Comparison of ENCODE assay signal across 1 cellular context in the genomic region with DNA sequence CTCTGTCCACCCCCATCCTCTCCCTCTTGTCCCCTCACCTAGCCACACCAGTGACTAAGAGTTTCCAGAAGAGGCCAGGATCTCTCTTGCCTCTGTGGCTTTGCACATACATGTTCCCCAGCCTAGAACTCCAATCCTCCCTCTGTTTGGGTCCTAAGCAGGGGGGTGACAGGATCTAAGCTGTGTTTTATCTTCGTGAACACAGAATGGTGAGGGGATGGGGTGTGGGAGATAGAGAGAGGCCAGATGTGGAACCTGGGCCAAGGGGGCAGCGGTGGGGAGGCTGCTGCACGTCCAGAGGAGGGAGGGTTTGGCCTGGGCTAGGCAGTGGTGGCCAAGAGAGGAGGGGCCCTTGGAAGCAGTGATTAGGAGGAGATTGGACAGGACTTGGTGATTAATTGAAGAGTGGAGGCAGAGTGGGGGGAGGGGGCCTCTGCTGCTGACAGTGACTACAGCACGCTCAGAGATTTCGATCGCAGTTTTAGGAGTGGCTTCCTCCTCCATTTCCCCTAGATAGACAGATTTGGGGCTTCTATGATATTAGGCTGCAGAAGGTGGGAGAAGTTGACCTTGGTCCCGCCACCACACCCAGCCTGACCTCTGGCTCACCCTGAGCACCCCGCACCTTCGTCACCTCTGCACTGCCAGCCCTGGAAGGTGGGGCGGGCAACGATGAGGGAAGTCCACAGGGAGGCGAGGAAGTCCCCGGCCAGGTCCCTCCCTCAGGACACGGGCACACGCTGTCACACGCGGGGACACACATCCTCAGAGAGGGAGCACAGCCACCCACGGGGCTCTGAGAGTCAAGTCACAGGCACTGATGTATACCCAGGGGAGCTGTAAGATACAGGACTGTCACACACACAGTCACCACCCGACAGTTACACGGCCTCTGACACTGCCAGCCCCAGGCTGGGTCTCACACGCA.
A peak's percentile ranks its signal among the peaks of the same experiment; 100 is the strongest.
TF ChIP-seq lines count a peak whose summit lies in the region.

No MANE protein-coding gene starts in this region.

TF ChIP-seq in K562, 482 proteins besides CTCF, POLR2A, EP300 and RAD21 (continued from another document and continues in another):
- TF ChIP-seq FOSL1 (tag; conservative IDR thresholded peaks at IDR 0.05), result peak; percentile 85
- TF ChIP-seq, protein P1, sequence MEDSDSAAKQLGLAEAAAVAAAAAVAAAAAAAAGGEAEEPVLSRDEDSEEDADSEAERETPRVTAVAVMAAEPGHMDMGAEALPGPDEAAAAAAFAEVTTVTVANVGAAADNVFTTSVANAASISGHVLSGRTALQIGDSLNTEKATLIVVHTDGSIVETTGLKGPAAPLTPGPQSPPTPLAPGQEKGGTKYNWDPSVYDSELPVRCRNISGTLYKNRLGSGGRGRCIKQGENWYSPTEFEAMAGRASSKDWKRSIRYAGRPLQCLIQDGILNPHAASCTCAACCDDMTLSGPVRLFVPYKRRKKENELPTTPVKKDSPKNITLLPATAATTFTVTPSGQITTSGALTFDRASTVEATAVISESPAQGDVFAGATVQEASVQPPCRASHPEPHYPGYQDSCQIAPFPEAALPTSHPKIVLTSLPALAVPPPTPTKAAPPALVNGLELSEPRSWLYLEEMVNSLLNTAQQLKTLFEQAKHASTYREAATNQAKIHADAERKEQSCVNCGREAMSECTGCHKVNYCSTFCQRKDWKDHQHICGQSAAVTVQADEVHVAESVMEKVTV (CRISPR knock-in tag; IDR thresholded peaks at IDR 0.05), result no peak
- TF ChIP-seq DIDO1 (tag; IDR thresholded peaks at IDR 0.05; ENCODE audit: low read depth), result peak; percentile 42
- TF ChIP-seq NBN (IDR thresholded peaks at IDR 0.05; ENCODE audit: low read depth), result no peak
- peak; percentile 66 for TF ChIP-seq BHLHE40 (IDR thresholded peaks at IDR 0.05; ENCODE audit: low read length)
- TF ChIP-seq, protein P2, sequence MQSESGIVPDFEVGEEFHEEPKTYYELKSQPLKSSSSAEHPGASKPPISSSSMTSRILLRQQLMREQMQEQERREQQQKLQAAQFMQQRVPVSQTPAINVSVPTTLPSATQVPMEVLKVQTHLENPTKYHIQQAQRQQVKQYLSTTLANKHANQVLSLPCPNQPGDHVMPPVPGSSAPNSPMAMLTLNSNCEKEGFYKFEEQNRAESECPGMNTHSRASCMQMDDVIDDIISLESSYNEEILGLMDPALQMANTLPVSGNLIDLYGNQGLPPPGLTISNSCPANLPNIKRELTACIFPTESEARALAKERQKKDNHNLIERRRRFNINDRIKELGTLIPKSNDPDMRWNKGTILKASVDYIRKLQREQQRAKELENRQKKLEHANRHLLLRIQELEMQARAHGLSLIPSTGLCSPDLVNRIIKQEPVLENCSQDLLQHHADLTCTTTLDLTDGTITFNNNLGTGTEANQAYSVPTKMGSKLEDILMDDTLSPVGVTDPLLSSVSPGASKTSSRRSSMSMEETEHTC (IDR thresholded peaks at IDR 0.05), result no peak
- TF ChIP-seq ZNF347 (CRISPR knock-in tag; IDR thresholded peaks at IDR 0.05; ENCODE audit: low read depth), result no peak
- TF ChIP-seq, protein P3, sequence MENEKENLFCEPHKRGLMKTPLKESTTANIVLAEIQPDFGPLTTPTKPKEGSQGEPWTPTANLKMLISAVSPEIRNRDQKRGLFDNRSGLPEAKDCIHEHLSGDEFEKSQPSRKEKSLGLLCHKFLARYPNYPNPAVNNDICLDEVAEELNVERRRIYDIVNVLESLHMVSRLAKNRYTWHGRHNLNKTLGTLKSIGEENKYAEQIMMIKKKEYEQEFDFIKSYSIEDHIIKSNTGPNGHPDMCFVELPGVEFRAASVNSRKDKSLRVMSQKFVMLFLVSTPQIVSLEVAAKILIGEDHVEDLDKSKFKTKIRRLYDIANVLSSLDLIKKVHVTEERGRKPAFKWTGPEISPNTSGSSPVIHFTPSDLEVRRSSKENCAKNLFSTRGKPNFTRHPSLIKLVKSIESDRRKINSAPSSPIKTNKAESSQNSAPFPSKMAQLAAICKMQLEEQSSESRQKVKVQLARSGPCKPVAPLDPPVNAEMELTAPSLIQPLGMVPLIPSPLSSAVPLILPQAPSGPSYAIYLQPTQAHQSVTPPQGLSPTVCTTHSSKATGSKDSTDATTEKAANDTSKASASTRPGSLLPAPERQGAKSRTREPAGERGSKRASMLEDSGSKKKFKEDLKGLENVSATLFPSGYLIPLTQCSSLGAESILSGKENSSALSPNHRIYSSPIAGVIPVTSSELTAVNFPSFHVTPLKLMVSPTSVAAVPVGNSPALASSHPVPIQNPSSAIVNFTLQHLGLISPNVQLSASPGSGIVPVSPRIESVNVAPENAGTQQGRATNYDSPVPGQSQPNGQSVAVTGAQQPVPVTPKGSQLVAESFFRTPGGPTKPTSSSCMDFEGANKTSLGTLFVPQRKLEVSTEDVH (IDR thresholded peaks at IDR 0.05; ENCODE audit: low read depth, partially characterized antibody), result peak; percentile 18
- TF ChIP-seq, protein P4, sequence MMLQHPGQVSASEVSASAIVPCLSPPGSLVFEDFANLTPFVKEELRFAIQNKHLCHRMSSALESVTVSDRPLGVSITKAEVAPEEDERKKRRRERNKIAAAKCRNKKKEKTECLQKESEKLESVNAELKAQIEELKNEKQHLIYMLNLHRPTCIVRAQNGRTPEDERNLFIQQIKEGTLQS (IDR thresholded peaks at IDR 0.05), result peak; percentile 2
- TF ChIP-seq, protein P4 (CRISPR knock-in tag; conservative IDR thresholded peaks at IDR 0.05), result no peak
- peak; percentile 33; the same call in 1 of the 2 replicates for TF ChIP-seq ZNF316 (IDR thresholded peaks at IDR 0.05)
- TF ChIP-seq, protein P5, sequence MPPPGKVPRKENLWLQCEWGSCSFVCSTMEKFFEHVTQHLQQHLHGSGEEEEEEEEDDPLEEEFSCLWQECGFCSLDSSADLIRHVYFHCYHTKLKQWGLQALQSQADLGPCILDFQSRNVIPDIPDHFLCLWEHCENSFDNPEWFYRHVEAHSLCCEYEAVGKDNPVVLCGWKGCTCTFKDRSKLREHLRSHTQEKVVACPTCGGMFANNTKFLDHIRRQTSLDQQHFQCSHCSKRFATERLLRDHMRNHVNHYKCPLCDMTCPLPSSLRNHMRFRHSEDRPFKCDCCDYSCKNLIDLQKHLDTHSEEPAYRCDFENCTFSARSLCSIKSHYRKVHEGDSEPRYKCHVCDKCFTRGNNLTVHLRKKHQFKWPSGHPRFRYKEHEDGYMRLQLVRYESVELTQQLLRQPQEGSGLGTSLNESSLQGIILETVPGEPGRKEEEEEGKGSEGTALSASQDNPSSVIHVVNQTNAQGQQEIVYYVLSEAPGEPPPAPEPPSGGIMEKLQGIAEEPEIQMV (tag; conservative IDR thresholded peaks at IDR 0.05; ENCODE audit: low read depth), result no peak
- TF ChIP-seq, protein P6, sequence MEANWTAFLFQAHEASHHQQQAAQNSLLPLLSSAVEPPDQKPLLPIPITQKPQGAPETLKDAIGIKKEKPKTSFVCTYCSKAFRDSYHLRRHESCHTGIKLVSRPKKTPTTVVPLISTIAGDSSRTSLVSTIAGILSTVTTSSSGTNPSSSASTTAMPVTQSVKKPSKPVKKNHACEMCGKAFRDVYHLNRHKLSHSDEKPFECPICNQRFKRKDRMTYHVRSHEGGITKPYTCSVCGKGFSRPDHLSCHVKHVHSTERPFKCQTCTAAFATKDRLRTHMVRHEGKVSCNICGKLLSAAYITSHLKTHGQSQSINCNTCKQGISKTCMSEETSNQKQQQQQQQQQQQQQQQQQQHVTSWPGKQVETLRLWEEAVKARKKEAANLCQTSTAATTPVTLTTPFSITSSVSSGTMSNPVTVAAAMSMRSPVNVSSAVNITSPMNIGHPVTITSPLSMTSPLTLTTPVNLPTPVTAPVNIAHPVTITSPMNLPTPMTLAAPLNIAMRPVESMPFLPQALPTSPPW (CRISPR knock-in tag; IDR thresholded peaks at IDR 0.05), result peak; percentile 86
- TF ChIP-seq FOXM1 (IDR thresholded peaks at IDR 0.05; ENCODE audit: low read depth), result no peak; the same call in 1 of the 2 replicates
- no peak for TF ChIP-seq FOXM1 (CRISPR knock-in tag; IDR thresholded peaks at IDR 0.05; ENCODE audit: low read depth)
- TF ChIP-seq NEUROD1 (IDR thresholded peaks at IDR 0.05; ENCODE audit: borderline replicate concordance, low read depth, low read length, partially characterized antibody), result peak; percentile 20
- TF ChIP-seq, protein P7, sequence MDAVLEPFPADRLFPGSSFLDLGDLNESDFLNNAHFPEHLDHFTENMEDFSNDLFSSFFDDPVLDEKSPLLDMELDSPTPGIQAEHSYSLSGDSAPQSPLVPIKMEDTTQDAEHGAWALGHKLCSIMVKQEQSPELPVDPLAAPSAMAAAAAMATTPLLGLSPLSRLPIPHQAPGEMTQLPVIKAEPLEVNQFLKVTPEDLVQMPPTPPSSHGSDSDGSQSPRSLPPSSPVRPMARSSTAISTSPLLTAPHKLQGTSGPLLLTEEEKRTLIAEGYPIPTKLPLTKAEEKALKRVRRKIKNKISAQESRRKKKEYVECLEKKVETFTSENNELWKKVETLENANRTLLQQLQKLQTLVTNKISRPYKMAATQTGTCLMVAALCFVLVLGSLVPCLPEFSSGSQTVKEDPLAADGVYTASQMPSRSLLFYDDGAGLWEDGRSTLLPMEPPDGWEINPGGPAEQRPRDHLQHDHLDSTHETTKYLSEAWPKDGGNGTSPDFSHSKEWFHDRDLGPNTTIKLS (IDR thresholded peaks at IDR 0.05; ENCODE audit: borderline replicate concordance, low read depth), result peak; percentile 67; the same call in 1 of the 2 replicates
- TF ChIP-seq ZFP1 (CRISPR knock-in tag; IDR thresholded peaks at IDR 0.05), result no peak
- no peak for TF ChIP-seq ATF1 (CRISPR knock-in tag; IDR thresholded peaks at IDR 0.05)
- peak; percentile 49 for TF ChIP-seq ATF1 (tag; IDR thresholded peaks at IDR 0.05)
- TF ChIP-seq PML (IDR thresholded peaks at IDR 0.05; ENCODE audit: low read length), result no peak
- TF ChIP-seq, protein P8, sequence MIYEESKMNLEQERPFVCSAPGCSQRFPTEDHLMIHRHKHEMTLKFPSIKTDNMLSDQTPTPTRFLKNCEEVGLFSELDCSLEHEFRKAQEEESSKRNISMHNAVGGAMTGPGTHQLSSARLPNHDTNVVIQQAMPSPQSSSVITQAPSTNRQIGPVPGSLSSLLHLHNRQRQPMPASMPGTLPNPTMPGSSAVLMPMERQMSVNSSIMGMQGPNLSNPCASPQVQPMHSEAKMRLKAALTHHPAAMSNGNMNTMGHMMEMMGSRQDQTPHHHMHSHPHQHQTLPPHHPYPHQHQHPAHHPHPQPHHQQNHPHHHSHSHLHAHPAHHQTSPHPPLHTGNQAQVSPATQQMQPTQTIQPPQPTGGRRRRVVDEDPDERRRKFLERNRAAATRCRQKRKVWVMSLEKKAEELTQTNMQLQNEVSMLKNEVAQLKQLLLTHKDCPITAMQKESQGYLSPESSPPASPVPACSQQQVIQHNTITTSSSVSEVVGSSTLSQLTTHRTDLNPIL (CRISPR knock-in tag; IDR thresholded peaks at IDR 0.05), result no peak
- TF ChIP-seq SRSF1 (IDR thresholded peaks at IDR 0.05; ENCODE audit: low read depth, low read length), result no peak
- TF ChIP-seq ZNF408 (CRISPR knock-in tag; IDR thresholded peaks at IDR 0.05; ENCODE audit: low read depth), result no peak
- 0 out of 4 replicates have a peak, but pooled peaks of 1 of the 2 experiments have one; percentile 6 for TF ChIP-seq TEAD1 (CRISPR knock-in tag; IDR thresholded peaks at IDR 0.05)
- TF ChIP-seq CEBPG (CRISPR knock-in tag; IDR thresholded peaks at IDR 0.05), result no peak
- no peak for TF ChIP-seq CEBPG (tag; conservative IDR thresholded peaks at IDR 0.05 in 1 of 2, IDR thresholded peaks at IDR 0.05 in 1 of 2)
- 0 out of 2 replicates have a peak, but pooled peaks have one; percentile 34 for TF ChIP-seq MECOM (CRISPR knock-in tag; IDR thresholded peaks at IDR 0.05)
- no peak for TF ChIP-seq ZNF699 (CRISPR knock-in tag; IDR thresholded peaks at IDR 0.05; ENCODE audit: insufficient replicate concordance)
- peak; percentile 59 for TF ChIP-seq MTA2 (IDR thresholded peaks at IDR 0.05; ENCODE audit: low read depth)
- TF ChIP-seq HDAC2 (IDR thresholded peaks at IDR 0.05), result 0 out of 2 replicates have a peak, but pooled peaks have one; percentile 55
- 0 out of 4 replicates have a peak, but pooled peaks of 1 of the 2 experiments have one; percentile 35 for TF ChIP-seq SRF (CRISPR knock-in tag; IDR thresholded peaks at IDR 0.05)
- peak; percentile 84 for TF ChIP-seq LEF1 (IDR thresholded peaks at IDR 0.05)
- TF ChIP-seq ZNF184 (CRISPR knock-in tag; IDR thresholded peaks at IDR 0.05), result no peak
- TF ChIP-seq CXXC5 (CRISPR knock-in tag; IDR thresholded peaks at IDR 0.05), result peak; percentile 55
- TF ChIP-seq CBFA2T2 (conservative IDR thresholded peaks at IDR 0.05), result peak; percentile 78
- no peak for TF ChIP-seq TBP (optimal IDR thresholded peaks at IDR 0.05; ENCODE audit: low read depth, low read length)
- TF ChIP-seq TEAD4 (IDR thresholded peaks at IDR 0.05; ENCODE audit: low read length), result peak; percentile 67; the same call in 1 of the 2 replicates
- peak; percentile 26; the same call in 1 of the 2 replicates for TF ChIP-seq TEAD4 (CRISPR knock-in tag; IDR thresholded peaks at IDR 0.05; ENCODE audit: borderline replicate concordance)
- no peak for TF ChIP-seq SAFB2 (IDR thresholded peaks at IDR 0.05; ENCODE audit: borderline replicate concordance, low read depth, low read length, severe bottlenecking)
- TF ChIP-seq RBM15 (IDR thresholded peaks at IDR 0.05; ENCODE audit: insufficient read depth, low read length), result no peak
- TF ChIP-seq PHB2 (IDR thresholded peaks at IDR 0.05; ENCODE audit: low read depth), result no peak
- peak; percentile 85 for TF ChIP-seq ESRRA (IDR thresholded peaks at IDR 0.05; ENCODE audit: borderline replicate concordance, low read depth)
- TF ChIP-seq JUND (IDR thresholded peaks at IDR 0.05; ENCODE audit: borderline replicate concordance, low read depth, low read length), result peak; percentile 62; the same call in 1 of the 2 replicates
- peak; percentile 7; the same call in 1 of the 3 replicates for TF ChIP-seq JUND (tag; IDR thresholded peaks at IDR 0.05; ENCODE audit: borderline replicate concordance, low read depth, low read length)
- no peak for TF ChIP-seq ZNF830 (CRISPR knock-in tag; IDR thresholded peaks at IDR 0.05)
- TF ChIP-seq KDM4B (IDR thresholded peaks at IDR 0.05; ENCODE audit: borderline replicate concordance in 2 of 2, low read depth in 1 of 2), result peak in 1 of 2 experiments; percentile 53; a peak in 1 of 4 replicates
- TF ChIP-seq TSC22D4 (tag; IDR thresholded peaks at IDR 0.05), result no peak
- TF ChIP-seq ZNF696 (CRISPR knock-in tag; conservative IDR thresholded peaks at IDR 0.05), result no peak
- TF ChIP-seq, protein P9, sequence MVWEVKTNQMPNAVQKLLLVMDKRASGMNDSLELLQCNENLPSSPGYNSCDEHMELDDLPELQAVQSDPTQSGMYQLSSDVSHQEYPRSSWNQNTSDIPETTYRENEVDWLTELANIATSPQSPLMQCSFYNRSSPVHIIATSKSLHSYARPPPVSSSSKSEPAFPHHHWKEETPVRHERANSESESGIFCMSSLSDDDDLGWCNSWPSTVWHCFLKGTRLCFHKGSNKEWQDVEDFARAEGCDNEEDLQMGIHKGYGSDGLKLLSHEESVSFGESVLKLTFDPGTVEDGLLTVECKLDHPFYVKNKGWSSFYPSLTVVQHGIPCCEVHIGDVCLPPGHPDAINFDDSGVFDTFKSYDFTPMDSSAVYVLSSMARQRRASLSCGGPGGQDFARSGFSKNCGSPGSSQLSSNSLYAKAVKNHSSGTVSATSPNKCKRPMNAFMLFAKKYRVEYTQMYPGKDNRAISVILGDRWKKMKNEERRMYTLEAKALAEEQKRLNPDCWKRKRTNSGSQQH (CRISPR knock-in tag; IDR thresholded peaks at IDR 0.05), result 0 out of 2 replicates have a peak, but pooled peaks have one; percentile 34
- TF ChIP-seq ZNF121 (CRISPR knock-in tag; conservative IDR thresholded peaks at IDR 0.05), result no peak
- peak in 1 of 2 experiments; percentile 40; a peak in 1 of 4 replicates for TF ChIP-seq FOXK2 (conservative IDR thresholded peaks at IDR 0.05 in 1 of 2, IDR thresholded peaks at IDR 0.05 in 1 of 2; ENCODE audit: low read depth in 2 of 2)
